Comparison of ENCODE assay signal across 41 cellular contexts in genomic region chr5:9613360-9613759, GRCh38. TPM values are rescaled to one million over a fixed set of nuclear protein-coding genes. Genes with fewer than 3 reads are reported as not detected.
"Had no signal": no experiment of that assay in that cellular context is flagged by ENCODE, and none has a peak within 500 bp of the region (broad histone marks: within the 10 kb centered on the region; RNA-seq: fewer than 3 reads in every experiment).

No MANE protein-coding gene starts in this region.

- H3K4me3 Mint-ChIP-seq: activated B cell treated with CpG ODN at 0.5 μM for 24 hours; activated CD4-positive, alpha-beta memory T cell treated with anti-CD3 and anti-CD28 coated beads for 36 hours; activated CD4-positive, alpha-beta T cell treated with anti-CD3 and anti-CD28 coated beads for 36 hours; activated CD4-positive, alpha-beta T cell treated with anti-CD3 and anti-CD28 coated beads, Interleukin-2, amount 10 ng/mL, durations not matched to agents 24 days and 14 days; activated CD8-positive, alpha-beta memory T cell treated with anti-CD3 and anti-CD28 coated beads, Interleukin-2, amount 10 ng/mL, durations not matched to agents 7 days and 5 days; activated CD8-positive, alpha-beta T cell treated with anti-CD3 and anti-CD28 coated beads, Interleukin-2, amount 10 ng/mL, durations not matched to agents 7 days and 5 days; activated naive CD4-positive, alpha-beta T cell treated with anti-CD3 and anti-CD28 coated beads for 36 hours; activated naive CD4-positive, alpha-beta T cell treated with anti-CD3 and anti-CD28 coated beads, Interleukin-2, amount 50 U/mL, for 24 hours; activated naive CD8-positive, alpha-beta T cell treated with anti-CD3 and anti-CD28 coated beads for 36 hours; activated naive CD8-positive, alpha-beta T cell treated with anti-CD3 and anti-CD28 coated beads, Interleukin-2, amount 50 U/mL, for 24 hours; activated T-helper 1 cell treated with anti-CD3 and anti-CD28 coated beads, Interleukin-12 subunit alpha, Interleukin-12 subunit beta, Interleukin-2, Interleukin-4 antibody, amounts not matched to agents 30 ng/mL and 10 ng/mL and 1 ng/mL, durations not matched to agents 14 hours and 24 hours and 36 hours; T-helper 17 cell; T-helper 2 cell treated with Interferon-gamma antibody and Interleukin-4, amounts not matched to agents 5 μg/mL and 100 μg/mL, for 36 hours had no signal

- H3K9me3 ChIP-seq: adrenal gland, body of pancreas, colonic mucosa, gastrocnemius medialis had no signal

- H3K27ac Mint-ChIP-seq: activated B cell treated with CpG ODN at 0.5 μM for 24 hours; activated CD4-positive, alpha-beta memory T cell treated with anti-CD3 and anti-CD28 coated beads for 36 hours; activated CD4-positive, alpha-beta T cell treated with anti-CD3 and anti-CD28 coated beads for 36 hours; activated CD4-positive, alpha-beta T cell treated with anti-CD3 and anti-CD28 coated beads, Interleukin-2, amount 10 ng/mL, durations not matched to agents 24 days and 14 days; activated CD8-positive, alpha-beta memory T cell treated with anti-CD3 and anti-CD28 coated beads, Interleukin-2, amount 10 ng/mL, durations not matched to agents 7 days and 5 days; activated CD8-positive, alpha-beta T cell treated with anti-CD3 and anti-CD28 coated beads, Interleukin-2, amount 10 ng/mL, durations not matched to agents 7 days and 5 days; activated naive CD4-positive, alpha-beta T cell treated with anti-CD3 and anti-CD28 coated beads for 36 hours; activated naive CD4-positive, alpha-beta T cell treated with anti-CD3 and anti-CD28 coated beads, Interleukin-2, amount 50 U/mL, for 24 hours; activated naive CD8-positive, alpha-beta T cell treated with anti-CD3 and anti-CD28 coated beads for 36 hours; activated naive CD8-positive, alpha-beta T cell treated with anti-CD3 and anti-CD28 coated beads, Interleukin-2, amount 50 U/mL, for 24 hours; activated T-helper 1 cell treated with anti-CD3 and anti-CD28 coated beads, Interleukin-12 subunit alpha, Interleukin-12 subunit beta, Interleukin-2, Interleukin-4 antibody, amounts not matched to agents 30 ng/mL and 10 ng/mL and 1 ng/mL, durations not matched to agents 14 hours and 24 hours and 36 hours; activated T-helper 2 cell treated with anti-CD3 and anti-CD28 coated beads, Interferon-gamma antibody, Interleukin-2, Interleukin-4, amounts not matched to agents 10 μg/mL and 5 μg/mL and 100 μg/mL, durations not matched to agents 14 hours and 24 hours and 36 hours; T-helper 17 cell; T-helper 2 cell treated with Interferon-gamma antibody and Interleukin-4, amounts not matched to agents 5 μg/mL and 100 μg/mL, for 36 hours had no signal

- H3K4me1 Mint-ChIP-seq: activated B cell treated with CpG ODN at 0.5 μM for 24 hours; activated CD4-positive, alpha-beta T cell treated with anti-CD3 and anti-CD28 coated beads for 36 hours; activated CD4-positive, alpha-beta T cell treated with anti-CD3 and anti-CD28 coated beads, Interleukin-2, amount 10 ng/mL, durations not matched to agents 24 days and 14 days; activated CD8-positive, alpha-beta memory T cell treated with anti-CD3 and anti-CD28 coated beads, Interleukin-2, amount 10 ng/mL, durations not matched to agents 7 days and 5 days; activated naive CD4-positive, alpha-beta T cell treated with anti-CD3 and anti-CD28 coated beads, Interleukin-2, amount 50 U/mL, for 24 hours; activated naive CD8-positive, alpha-beta T cell treated with anti-CD3 and anti-CD28 coated beads for 36 hours; activated naive CD8-positive, alpha-beta T cell treated with anti-CD3 and anti-CD28 coated beads, Interleukin-2, amount 50 U/mL, for 24 hours; T-helper 17 cell had no signal

- H3K36me3 Mint-ChIP-seq: activated CD4-positive, alpha-beta memory T cell treated with anti-CD3 and anti-CD28 coated beads for 36 hours; activated CD8-positive, alpha-beta memory T cell treated with anti-CD3 and anti-CD28 coated beads, Interleukin-2, amount 10 ng/mL, durations not matched to agents 7 days and 5 days; activated naive CD4-positive, alpha-beta T cell treated with anti-CD3 and anti-CD28 coated beads, Interleukin-2, amount 50 U/mL, for 24 hours; activated naive CD8-positive, alpha-beta T cell treated with anti-CD3 and anti-CD28 coated beads for 36 hours had no signal

- H3K4me3 ChIP-seq: adrenal gland, body of pancreas, breast epithelium, cardiac muscle cell, colonic mucosa, gastrocnemius medialis, heart left ventricle had no signal

- H3K4me1 ChIP-seq: adrenal gland, breast epithelium, colonic mucosa, foreskin keratinocyte, gastrocnemius medialis had no signal

- H3K27ac ChIP-seq: adrenal gland, body of pancreas, breast epithelium, cardiac muscle cell, colonic mucosa, foreskin keratinocyte, gastrocnemius medialis, heart left ventricle, WERI-Rb-1 had no signal

- H3K9me3 Mint-ChIP-seq: activated B cell treated with CpG ODN at 0.5 μM for 24 hours; activated CD4-positive, alpha-beta T cell treated with anti-CD3 and anti-CD28 coated beads, Interleukin-2, amount 10 ng/mL, durations not matched to agents 24 days and 14 days; activated naive CD4-positive, alpha-beta T cell treated with anti-CD3 and anti-CD28 coated beads, Interleukin-2, amount 50 U/mL, for 24 hours; T-helper 2 cell treated with Interferon-gamma antibody and Interleukin-4, amounts not matched to agents 5 μg/mL and 100 μg/mL, for 36 hours had no signal

- FAIRE-seq: endometrium had no signal

- DNase-seq: activated B cell treated with CpG ODN at 0.5 μM for 24 hours; activated CD4-positive, alpha-beta memory T cell treated with anti-CD3 and anti-CD28 coated beads for 36 hours; activated CD4-positive, alpha-beta T cell treated with anti-CD3 and anti-CD28 coated beads for 36 hours; activated CD4-positive, alpha-beta T cell treated with anti-CD3 and anti-CD28 coated beads, Interleukin-2, amount 10 ng/mL, durations not matched to agents 24 days and 14 days; activated CD8-positive, alpha-beta memory T cell treated with anti-CD3 and anti-CD28 coated beads, Interleukin-2, amount 10 ng/mL, durations not matched to agents 7 days and 5 days; activated CD8-positive, alpha-beta memory T cell treated with anti-CD3 and anti-CD28 coated beads, Interleukin-2, amount 50 U/mL, for 4 hours; activated CD8-positive, alpha-beta T cell treated with anti-CD3 and anti-CD28 coated beads, Interleukin-2, amount 10 ng/mL, durations not matched to agents 7 days and 5 days; activated effector memory CD4-positive, alpha-beta T cell treated with anti-CD3 and anti-CD28 coated beads, Interleukin-2, amount 50 U/mL, for 16 hours; activated naive CD4-positive, alpha-beta T cell treated with anti-CD3 and anti-CD28 coated beads for 36 hours; activated naive CD8-positive, alpha-beta T cell treated with anti-CD3 and anti-CD28 coated beads for 36 hours; activated naive CD8-positive, alpha-beta T cell treated with anti-CD3 and anti-CD28 coated beads, Interleukin-2, amount 50 U/mL, for 24 hours; activated T-cell treated with anti-CD3 and anti-CD28 coated beads, Interleukin-2, amount 50 U/mL, for 1 hour; activated T-cell treated with anti-CD3 and anti-CD28 coated beads, Interleukin-2, amount 50 U/mL, for 48 hours; adrenal gland; amygdala; aorta; body of pancreas; central memory CD4-positive, alpha-beta T cell; cerebellar nuclear complex; colonic mucosa; effector CD8-positive, alpha-beta T cell; foreskin keratinocyte; gastrocnemius medialis; glutamatergic neuron; heart left ventricle; T-helper 1 cell; T-helper 17 cell; T1000; WERI-Rb-1 had no signal

- ATAC-seq: activated CD4-positive, alpha-beta T cell treated with anti-CD3 and anti-CD28 coated beads for 36 hours; activated CD4-positive, CD25-positive, alpha-beta regulatory T cell treated with anti-CD3 and anti-CD28 coated beads, Interleukin-2, amount 50 U/mL, for 24 hours; activated CD8-positive, alpha-beta memory T cell treated with anti-CD3 and anti-CD28 coated beads, Interleukin-2, amount 10 ng/mL, durations not matched to agents 7 days and 5 days; activated CD8-positive, alpha-beta T cell treated with anti-CD3 and anti-CD28 coated beads, Interleukin-2, amount 10 ng/mL, durations not matched to agents 7 days and 5 days; activated naive CD8-positive, alpha-beta T cell treated with anti-CD3 and anti-CD28 coated beads, Interleukin-2, amount 50 U/mL, for 24 hours; body of pancreas; esophagus mucosa; foreskin keratinocyte; gastrocnemius medialis; heart left ventricle; T-helper 17 cell had no signal

- H3K27me3 ChIP-seq: adrenal gland, body of pancreas, breast epithelium, cardiac muscle cell, colonic mucosa, foreskin keratinocyte, gastrocnemius medialis, heart left ventricle had no signal

- H3K36me3 ChIP-seq: adrenal gland, breast epithelium, cardiac muscle cell, colonic mucosa, gastrocnemius medialis, heart left ventricle, WERI-Rb-1 had no signal

RNA-seq across cellular contexts. Expression of gene TAS2R1, which starts 16.8 kb away (rescaled TPM):
- total RNA-seq: activated B cell treated with CpG ODN at 0.5 μM for 24 hours; activated CD4-positive, alpha-beta memory T cell treated with anti-CD3 and anti-CD28 coated beads for 36 hours; activated CD4-positive, alpha-beta T cell treated with anti-CD3 and anti-CD28 coated beads for 36 hours; activated CD4-positive, alpha-beta T cell treated with anti-CD3 and anti-CD28 coated beads, Interleukin-2, amount 10 ng/mL, durations not matched to agents 24 days and 14 days; activated CD8-positive, alpha-beta memory T cell treated with anti-CD3 and anti-CD28 coated beads for 36 hours; activated CD8-positive, alpha-beta memory T cell treated with anti-CD3 and anti-CD28 coated beads, Interleukin-2, amount 10 ng/mL, durations not matched to agents 7 days and 5 days; activated CD8-positive, alpha-beta T cell treated with anti-CD3 and anti-CD28 coated beads, Interleukin-2, amount 10 ng/mL, durations not matched to agents 7 days and 5 days; activated naive CD4-positive, alpha-beta T cell treated with anti-CD3 and anti-CD28 coated beads for 36 hours; activated naive CD8-positive, alpha-beta T cell treated with anti-CD3 and anti-CD28 coated beads for 36 hours; activated T-helper 1 cell treated with anti-CD3 and anti-CD28 coated beads, Interleukin-12 subunit alpha, Interleukin-12 subunit beta, Interleukin-2, Interleukin-4 antibody, amounts not matched to agents 30 ng/mL and 10 ng/mL and 1 ng/mL, durations not matched to agents 14 hours and 24 hours and 36 hours; activated T-helper 2 cell treated with anti-CD3 and anti-CD28 coated beads, Interferon-gamma antibody, Interleukin-2, Interleukin-4, amounts not matched to agents 10 μg/mL and 5 μg/mL and 100 μg/mL, durations not matched to agents 14 hours and 24 hours and 36 hours; adrenal gland; aorta; body of pancreas; breast epithelium; cardiac muscle cell; colonic mucosa; dermis microvascular lymphatic vessel endothelial cell; epithelial cell of proximal tubule; esophagus mucosa; foreskin keratinocyte; gastrocnemius medialis; heart left ventricle; T-helper 17 cell had no signal
- polyA plus RNA-seq: adrenal gland, aorta, cardiac muscle cell, foreskin keratinocyte, heart left ventricle had no signal
